Comparison of ENCODE assay signal across 1 cellular context in genomic region chr5:52993367-52993766, GRCh38.
TF ChIP-seq lines count a peak whose summit lies in the region.

No MANE protein-coding gene starts in this region.

TF ChIP-seq in endothelial cell of umbilical vein, 7 proteins besides CTCF, POLR2A, EP300 and RAD21:
- no peak for TF ChIP-seq FOS (IDR thresholded peaks at IDR 0.05; ENCODE audit: borderline replicate concordance, insufficient read depth, low read length)
- TF ChIP-seq EZH2 (IDR thresholded peaks at IDR 0.05; ENCODE audit: borderline replicate concordance, low read depth, low read length, severe bottlenecking) = no peak
- no peak for TF ChIP-seq MAX (IDR thresholded peaks at IDR 0.05; ENCODE audit: insufficient read depth, insufficient read length)
- TF ChIP-seq MYC (IDR thresholded peaks at IDR 0.05; ENCODE audit: low read depth, low read length) = no peak
- no peak for TF ChIP-seq JUN (IDR thresholded peaks at IDR 0.05; ENCODE audit: borderline replicate concordance, insufficient read depth, insufficient read length, low read depth)
- no peak for TF ChIP-seq GATA2 (IDR thresholded peaks at IDR 0.05; ENCODE audit: insufficient read depth, insufficient read length, low read depth, low read length)
- TF ChIP-seq POLR2AphosphoS5 (IDR thresholded peaks at IDR 0.05; ENCODE audit: insufficient read depth, low read depth, low read length) = no peak
